Comparison of ENCODE assay signal across 9 cellular contexts in the genomic region with DNA sequence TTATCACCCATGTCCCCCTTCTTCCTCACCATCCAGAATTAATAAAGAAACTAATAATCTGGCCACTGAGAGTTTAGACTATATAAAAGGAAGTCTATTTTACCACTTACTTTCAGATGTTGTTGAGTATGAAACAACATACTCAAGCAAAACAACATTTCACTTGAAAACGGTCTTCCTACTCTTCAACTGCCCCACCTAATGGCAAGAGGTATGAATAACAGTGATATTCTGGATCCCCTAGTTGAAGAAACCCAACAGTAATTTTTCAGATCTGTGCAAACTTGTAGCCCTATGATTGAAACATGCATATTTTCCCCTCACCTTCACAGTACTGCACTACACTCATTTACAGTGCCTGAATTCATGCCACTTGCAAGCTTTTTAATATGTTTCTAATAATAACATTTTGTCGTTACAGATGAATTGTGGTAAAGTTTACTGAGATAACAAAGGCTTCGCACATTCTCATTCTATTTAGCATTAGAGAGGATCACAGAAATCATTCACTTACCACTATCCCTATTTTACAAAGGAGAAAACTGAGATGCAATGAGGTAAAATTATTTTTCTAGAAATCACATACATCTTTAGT.
DNase-seq lines count a peak whose midpoint lies in the region; ATAC-seq, FAIRE-seq and TF ChIP-seq lines count a peak whose summit lies in the region.
"Had no signal": no experiment of that assay in that cellular context is flagged by ENCODE, and none has a peak within 500 bp of the region (broad histone marks: within the 10 kb centered on the region; RNA-seq: fewer than 3 reads in every experiment).

No MANE protein-coding gene starts in this region.

- H3K4me3 ChIP-seq in adrenal gland = no peak overlapping the region
- no peak overlapping the region for H3K4me3 ChIP-seq in aorta (ENCODE audit: low read length in 2 of 2)
- H3K4me3 ChIP-seq: skin epidermis had no signal

- intact Hi-C loops in adrenal gland (cut with DNase I) (loop anchor here in 1 of 2 donors (10.0 kb wide), 1 partner anchor 357 kb away; no protein-coding TSS in a partner anchor), aorta (cut with DNase I) (no loop called here)

- no peaks in the 10 kb centered on the region for H3K4me1 ChIP-seq in adrenal gland (replicated peaks in 1 of 2)
- H3K4me1 ChIP-seq in aorta (ENCODE audit: control insufficient read depth in 1 of 2, insufficient read depth in 2 of 2, low read length in 2 of 2) = no peaks in the 10 kb centered on the region

- WGBS in adrenal gland, 4 donors = 57 to 63% (median 60%) methylated on average over 3 of the region's 3 CpGs
- 56 to 59% methylated on average over 3 of the region's 3 CpGs for WGBS in aorta, 2 donors

- ATAC-seq in aorta (ENCODE audit: low FRiP score) (no peak), HG03108 (IDR thresholded peaks at IDR 0.05; ENCODE audit: unreplicated experiment) (no peak)

- no peaks in the 10 kb centered on the region for H3K27me3 Mint-ChIP-seq in chondrocyte (ENCODE audit: low read depth)

- peaks cover 17% of the 10 kb centered on the region for H3K4me1 Mint-ChIP-seq in chondrocyte (ENCODE audit: low read depth)

- peak; percentile 91 for FAIRE-seq in H54 (lab: Jason Lieb, UNC)

- H3K9me3 Mint-ChIP-seq in chondrocyte (ENCODE audit: low read depth) = no peaks in the 10 kb centered on the region

- H3K4me3 Mint-ChIP-seq in chondrocyte (ENCODE audit: unreplicated experiment) = no peak overlapping the region

- TF ChIP-seq POLR2A in H54 (IDR thresholded peaks at IDR 0.05; ENCODE audit: low read depth, low read length) (no peak), adrenal gland (IDR thresholded peaks at IDR 0.05) (no peak)

- H3K27ac Mint-ChIP-seq in chondrocyte (ENCODE audit: unreplicated experiment) = no peak overlapping the region

- H3K9me3 ChIP-seq in adrenal gland (replicated peaks in 1 of 3) = no peaks in the 10 kb centered on the region
- H3K9me3 ChIP-seq in aorta (ENCODE audit: control insufficient read depth, low read length) = no peaks in the 10 kb centered on the region

- H3K27me3 ChIP-seq in adrenal gland (no peaks in the 10 kb centered on the region), aorta (ENCODE audit: control insufficient read depth in 1 of 2, insufficient read depth in 2 of 2, low read length in 1 of 2) (no peaks in the 10 kb centered on the region)

- no peak overlapping the region for H3K27ac ChIP-seq in adrenal gland
- H3K27ac ChIP-seq in aorta (ENCODE audit: low read depth in 1 of 2, low read length in 2 of 2) = no peak overlapping the region
- H3K27ac ChIP-seq: skin epidermis had no signal

- no peaks in the 10 kb centered on the region for H3K36me3 ChIP-seq in adrenal gland (replicated peaks in 1 of 2)
- H3K36me3 ChIP-seq in aorta (ENCODE audit: control insufficient read depth in 1 of 2, insufficient read depth in 2 of 2, low read length in 1 of 2) = no peaks in the 10 kb centered on the region

- no peaks in the 10 kb centered on the region for H3K36me3 Mint-ChIP-seq in chondrocyte (ENCODE audit: low read depth)

- DNase-seq in GM10266 (ENCODE audit: extremely low spot score) = peak; percentile 17
- no peak for DNase-seq in H54 (ENCODE audit: insufficient read length, low spot score)
- DNase-seq in MV-4-11 (lab: John Stamatoyannopoulos, UW) = peak; percentile 42
- DNase-seq in chondrocyte (ENCODE audit: low spot score) = no peak
- DNase-seq in pons (ENCODE audit: low spot score) = peak; percentile 12
- DNase-seq in adrenal gland = no peak
- DNase-seq in aorta = no peak

- TF ChIP-seq CTCF in GM10266 (IDR thresholded peaks at IDR 0.05; ENCODE audit: control insufficient read depth, insufficient read depth, low read depth, missing control alignments) (peak; percentile 37), chondrocyte (IDR thresholded peaks at IDR 0.05) (peak; percentile 79), adrenal gland (IDR thresholded peaks at IDR 0.05) (peak in 3 of 6 experiments; percentile 25 to 36 (median 35))

Comparison
In these comparisons a context has a peak if more than half of its experiments do, and no peak if none do; other contexts are left out.
1. DNase-seq: peak in GM10266 (single experiment), MV-4-11 (single experiment) and pons (single experiment); none in H54 (single experiment), chondrocyte (single experiment), adrenal gland (0 of 7) and aorta (0 of 2).